Comparison of ENCODE assay signal across 8 cellular contexts in the genomic region with DNA sequence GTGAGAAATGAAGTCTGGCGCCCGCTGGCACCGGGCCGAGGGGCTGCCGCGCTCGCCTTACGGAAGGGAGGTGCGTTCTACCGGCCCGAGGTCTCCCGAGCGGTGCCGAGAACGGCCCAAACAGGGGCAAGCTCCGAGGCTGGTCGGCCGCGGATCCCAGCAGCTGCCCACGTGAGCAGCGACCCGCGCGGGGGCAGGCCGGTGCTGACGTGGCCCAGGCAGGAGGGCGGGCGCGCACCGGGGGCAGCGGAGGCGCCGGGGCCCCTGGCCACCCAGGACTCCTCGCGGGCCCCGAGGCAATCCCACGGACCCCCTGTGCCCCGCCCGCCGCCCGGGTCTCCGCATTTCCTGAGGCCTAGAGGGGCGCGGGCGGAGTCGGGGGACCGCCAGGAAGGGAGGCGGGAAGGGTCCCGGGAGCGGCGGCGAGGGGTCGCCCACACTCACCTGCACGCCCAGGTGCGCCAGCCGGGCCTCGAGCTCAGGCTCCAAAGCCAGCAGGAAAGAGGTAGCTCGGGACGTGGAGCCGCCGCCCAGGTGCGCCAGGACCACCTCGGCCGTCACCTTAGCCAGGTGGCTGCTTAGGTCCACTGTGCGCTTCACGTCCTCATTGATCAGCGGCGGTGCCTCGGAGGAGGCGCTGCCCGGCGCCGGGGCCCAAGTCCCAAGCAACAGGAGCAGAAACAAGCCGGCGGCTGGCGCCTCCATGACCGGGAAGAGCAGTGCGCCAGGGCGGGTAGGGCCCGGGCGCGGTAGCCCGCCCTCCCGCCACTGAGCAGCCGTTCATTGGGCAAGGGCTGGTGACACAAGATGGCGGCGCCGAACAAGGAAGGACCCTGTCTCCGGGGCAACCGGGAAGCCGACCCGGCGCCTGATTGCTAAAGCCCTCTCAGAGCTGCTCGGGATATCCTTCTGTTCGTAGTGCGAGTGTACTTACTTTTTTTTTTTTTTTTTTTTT. TPM values are rescaled to one million over a fixed set of nuclear protein-coding genes. Genes with fewer than 3 reads are reported as not detected.
A peak's percentile ranks its signal among the peaks of the same experiment; 100 is the strongest.
DNase-seq lines count a peak whose midpoint lies in the region; ATAC-seq and TF ChIP-seq lines count a peak whose summit lies in the region.

A gene (minus strand): TSS at position 723 of the 955 bp plus-strand sequence. CDS start 18 bp downstream, at position 705.

- H3K4me3 Mint-ChIP-seq in activated CD4-positive, alpha-beta T cell treated with anti-CD3 and anti-CD28 coated beads for 36 hours: peak within 1 kb of the TSS; percentile 81

- H3K4me3 ChIP-seq in BJ (ENCODE audit: low read depth, low read length): peak within 1 kb of the TSS; percentile 100
- H3K4me3 ChIP-seq in choroid plexus epithelial cell (ENCODE audit: low read depth, low read length): peak within 1 kb of the TSS; percentile 100
- peak within 1 kb of the TSS; percentile 73 for H3K4me3 ChIP-seq in kidney epithelial cell (ENCODE audit: low read depth, low read length)

- TF ChIP-seq CTCF in BJ (IDR thresholded peaks at IDR 0.05; ENCODE audit: insufficient read depth, low read depth, low read length) (no peak), choroid plexus epithelial cell (conservative IDR thresholded peaks at IDR 0.05; ENCODE audit: low read depth, low read length) (no peak), kidney epithelial cell (IDR thresholded peaks at IDR 0.05; ENCODE audit: insufficient read depth, low read length, poor library complexity, severe bottlenecking) (no peak)

- CTCF ChIA-PET in BJ (lab: Yijun Ruan, JAX): interaction anchor here (0.8 to 1.8 kb wide), 5 partner anchors 9 to 195 kb away, joined by 3 to 6 read pairs (median 5); no protein-coding TSS in a partner anchor
- CTCF ChIA-PET in activated CD4-positive, alpha-beta T cell treated with anti-CD3 and anti-CD28 coated beads for 36 hours (lab: Charles Lee): interaction anchor here (0.9 to 1.5 kb wide), 4 partner anchors 16 to 320 kb away, joined by 3 to 7 read pairs (median 3); no protein-coding TSS in a partner anchor

- DNase-seq in BJ (ENCODE audit: low read depth) (peak; percentile 76), GM19240 (ENCODE audit: insufficient read length, low spot score) (peak; percentile 86), NCI-H524 (lab: John Stamatoyannopoulos, UW) (peak; percentile 83 to 94), choroid plexus epithelial cell (ENCODE audit: low read depth) (peak; percentile 97), kidney epithelial cell (ENCODE audit: low read depth) (peak; percentile 70)
- DNase-seq in activated CD4-positive, alpha-beta T cell treated with anti-CD3 and anti-CD28 coated beads for 36 hours: peak; percentile 97
- DNase-seq in stimulated activated CD4-positive, alpha-beta T cell treated with anti-CD3 and anti-CD28 coated beads, Interleukin-15, amount 100 ng/mL, for 24 hours: peak; percentile 96

- POLR2A ChIA-PET in BJ (lab: Charles Lee): interaction anchor here (0.7 kb wide), 1 partner anchor 228 kb away, joined by 4 read pairs; no protein-coding TSS in a partner anchor
- POLR2A ChIA-PET in activated CD4-positive, alpha-beta T cell treated with anti-CD3 and anti-CD28 coated beads for 36 hours (lab: Charles Lee): interaction anchor here (0.6 to 1.4 kb wide), 8 partner anchors 30 to 485 kb away, joined by 3 to 7 read pairs (median 4); no protein-coding TSS in a partner anchor

- no peaks in the 10 kb centered on the region for H3K27me3 Mint-ChIP-seq in activated CD4-positive, alpha-beta T cell treated with anti-CD3 and anti-CD28 coated beads for 36 hours

- peak within 1 kb of the TSS; percentile 85 for H3K27ac Mint-ChIP-seq in activated CD4-positive, alpha-beta T cell treated with anti-CD3 and anti-CD28 coated beads for 36 hours

- peaks cover 17% of the 10 kb centered on the region for H3K36me3 Mint-ChIP-seq in activated CD4-positive, alpha-beta T cell treated with anti-CD3 and anti-CD28 coated beads for 36 hours (ENCODE audit: low read depth)

- ATAC-seq in HG03457 (IDR thresholded peaks at IDR 0.05; ENCODE audit: unreplicated experiment): peak; percentile 82
- ATAC-seq in activated CD4-positive, alpha-beta T cell treated with anti-CD3 and anti-CD28 coated beads for 36 hours: peak; percentile 97

- H3K36me3 ChIP-seq in BJ (ENCODE audit: control insufficient read depth, insufficient read depth, low read length) (no peaks in the 10 kb centered on the region), kidney epithelial cell (ENCODE audit: control insufficient read depth, insufficient read depth, low read length) (no peaks in the 10 kb centered on the region)

- intact Hi-C loops in activated CD4-positive, alpha-beta T cell treated with anti-CD3 and anti-CD28 coated beads for 36 hours (cut with DNase I, micrococcal nuclease): loop anchor here (1.0 to 5.0 kb wide), 13 partner anchors 30 to 790 kb away; a partner anchor contains a TSS

- H3K4me1 Mint-ChIP-seq in activated CD4-positive, alpha-beta T cell treated with anti-CD3 and anti-CD28 coated beads for 36 hours: peaks cover 39% of the 10 kb centered on the region

- H3K9me3 Mint-ChIP-seq in activated CD4-positive, alpha-beta T cell treated with anti-CD3 and anti-CD28 coated beads for 36 hours (ENCODE audit: low read depth): no peaks in the 10 kb centered on the region

- H3K27me3 ChIP-seq in BJ (ENCODE audit: control insufficient read depth, insufficient read depth, low read length) (no peaks in the 10 kb centered on the region), kidney epithelial cell (ENCODE audit: control insufficient read depth, insufficient read depth, low read length) (no peaks in the 10 kb centered on the region)

RNA-seq across cellular contexts. Expression of the gene that starts here (rescaled TPM):
- polyA plus RNA-seq in BJ (2011; rRNA removed): 370 and 463 TPM in 2 replicates
- polyA minus RNA-seq in BJ (2011; rRNA and poly(A)+ RNA removed): 304 and 491 TPM in 2 replicates
- 100 to 1,000 TPM; 138 to 153 TPM for total RNA-seq in activated CD4-positive, alpha-beta T cell treated with anti-CD3 and anti-CD28 coated beads for 36 hours
- 348 and 362 TPM in 2 replicates for total RNA-seq in kidney epithelial cell

Comparison
In these comparisons a context has a peak if more than half of its experiments do, and no peak if none do; other contexts are left out.
1. Peak in every context shown above with its lines: DNase-seq, ATAC-seq and H3K4me3 ChIP-seq.